1 cellular context compared by ENCODE assay signal in the genomic region with DNA sequence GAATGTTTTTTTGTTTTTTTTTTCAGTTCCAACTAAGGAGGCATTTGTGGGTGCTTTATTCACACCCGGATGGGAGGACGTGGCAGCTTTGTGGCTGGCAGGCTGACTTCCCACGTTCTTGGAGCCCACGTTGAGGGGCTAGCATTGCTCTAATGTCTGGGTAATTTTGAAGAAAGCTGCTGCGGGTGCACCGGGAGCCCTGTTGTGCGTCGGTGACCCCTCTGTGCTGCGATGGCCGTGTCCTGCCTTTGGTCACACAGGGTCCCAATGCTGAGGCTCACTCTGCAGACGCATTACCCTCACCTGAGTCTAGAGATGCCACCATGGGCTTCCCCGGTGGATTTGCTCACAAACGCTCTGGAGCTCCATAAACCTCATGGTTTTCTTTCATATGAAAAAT.
TF ChIP-seq lines count a peak whose summit lies in the region.

No MANE protein-coding gene starts in this region.

TF ChIP-seq in K562, 482 proteins besides CTCF, POLR2A, EP300 and RAD21:
- TF ChIP-seq GATAD2B (IDR thresholded peaks at IDR 0.05; ENCODE audit: borderline replicate concordance), result no peak
- TF ChIP-seq CBX2 (IDR thresholded peaks at IDR 0.05; ENCODE audit: insufficient read depth, low read length, poor library complexity, severe bottlenecking), result peak; percentile 61
